ENCODE assay signal across 19 cellular contexts in the genomic region with DNA sequence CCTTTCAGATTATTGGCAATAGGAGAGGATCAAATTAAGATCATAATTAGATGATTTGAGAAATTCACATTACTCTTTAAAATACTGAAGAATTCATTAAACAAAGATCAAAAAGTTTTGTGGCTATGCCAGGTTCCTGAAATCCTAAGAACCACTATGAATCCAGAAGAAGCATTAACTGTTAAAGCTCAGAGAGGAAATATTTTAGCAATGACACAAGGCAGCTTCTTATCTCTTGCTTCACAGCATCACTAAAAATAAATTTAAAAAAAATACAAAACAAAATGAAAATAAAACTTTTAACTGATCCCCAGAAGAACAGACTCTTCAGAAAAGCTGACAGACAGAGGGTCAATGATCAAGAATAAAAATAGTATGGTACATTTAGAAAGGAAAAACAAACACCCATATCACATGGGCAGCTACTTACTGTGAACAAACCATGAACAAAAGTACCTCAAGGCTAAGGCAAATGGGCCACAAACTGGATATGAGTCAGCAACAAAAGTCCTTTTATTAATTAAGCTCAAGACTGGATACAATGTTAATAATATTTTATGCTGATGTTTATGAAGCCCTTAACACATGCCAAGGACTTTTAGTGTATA. TPM values are rescaled to one million over a fixed set of nuclear protein-coding genes. Genes with fewer than 3 reads are reported as not detected.
DNase-seq lines count a peak whose midpoint lies in the region; TF ChIP-seq lines count a peak whose summit lies in the region.
"Had no signal": no experiment of that assay in that cellular context is flagged by ENCODE, and none has a peak within 500 bp of the region (broad histone marks: within the 10 kb centered on the region; RNA-seq: fewer than 3 reads in every experiment).

No MANE protein-coding gene starts in this region.

- H3K79me2 ChIP-seq in osteoblast (ENCODE audit: insufficient read depth, low read length): no peaks in the 10 kb centered on the region
- H3K79me2 ChIP-seq: hepatocyte had no signal

- no peak overlapping the region for H3K4me3 ChIP-seq in brain microvascular endothelial cell (ENCODE audit: low read depth, low read length)
- no peak overlapping the region for H3K4me3 ChIP-seq in osteoblast (ENCODE audit: insufficient read depth, low read length)
- no peak overlapping the region for H3K4me3 ChIP-seq in Peyer's patch
- H3K4me3 ChIP-seq: colonic mucosa, hepatocyte, mucosa of descending colon had no signal

- H3K27ac ChIP-seq in brain microvascular endothelial cell (peak overlapping the region; percentile 66), osteoblast (ENCODE audit: low read depth, low read length) (peak overlapping the region; percentile 67), Peyer's patch (no peak overlapping the region)
- H3K27ac ChIP-seq: C4-2B, colonic mucosa, hepatocyte, RWPE1 had no signal

- H4K20me1 ChIP-seq in osteoblast (ENCODE audit: insufficient read depth, low read length): no peaks in the 10 kb centered on the region

- H3K4me2 ChIP-seq in osteoblast (ENCODE audit: insufficient read depth, low read length): peak overlapping the region; percentile 55
- H3K4me2 ChIP-seq: hepatocyte had no signal

- TF ChIP-seq CTCF in brain microvascular endothelial cell (IDR thresholded peaks at IDR 0.05; ENCODE audit: low read depth, low read length, missing control alignments): no peak
- TF ChIP-seq CTCF in osteoblast (IDR thresholded peaks at IDR 0.05; ENCODE audit: extremely low read depth, low read depth, low read length): no peak
- TF ChIP-seq CTCF in Peyer's patch (IDR thresholded peaks at IDR 0.05): no peak

- DNase-seq in DMS79 (lab: John Stamatoyannopoulos, UW) (peak; percentile 61), LHCN-M2 (ENCODE audit: low read depth) (peak; percentile 9), brain microvascular endothelial cell (no peak), osteoblast (ENCODE audit: insufficient read length, low spot score, missing footprints) (no peak), NOMO-1 (lab: John Stamatoyannopoulos, UW; ENCODE audit: unreplicated experiment in 2 of 2) (no peak), T-helper 9 cell (no peak), Peyer's patch (no peak)
- DNase-seq: activated CD8-positive, alpha-beta memory T cell treated with anti-CD3 and anti-CD28 coated beads for 24 hours; colonic mucosa; DMS53; erythroblast; mucosa of descending colon; NCI-H2029 treated with DMSO at 0.1 percent for 48 hours; nucleus accumbens; stimulated activated CD4-positive, alpha-beta T cell treated with anti-CD3 and anti-CD28 coated beads, Interleukin-4, amount 100 ng/mL, for 4 hours; T-helper 1 cell had no signal

- H3K27me3 ChIP-seq in brain microvascular endothelial cell (replicated peaks) (no peaks in the 10 kb centered on the region), osteoblast (ENCODE audit: insufficient read depth, low read length) (no peaks in the 10 kb centered on the region), Peyer's patch (no peaks in the 10 kb centered on the region)
- H3K27me3 ChIP-seq: colonic mucosa, hepatocyte had no signal

- TF ChIP-seq POLR2A in Peyer's patch (IDR thresholded peaks at IDR 0.05): no peak

- H3K36me3 ChIP-seq in brain microvascular endothelial cell (replicated peaks) (no peaks in the 10 kb centered on the region), osteoblast (ENCODE audit: insufficient read depth, low read length) (no peaks in the 10 kb centered on the region), Peyer's patch (peaks cover 0 to 8% (median 0%) of the 10 kb centered on the region in 3 donors)
- H3K36me3 ChIP-seq: colonic mucosa had no signal

- in situ Hi-C loops in brain microvascular endothelial cell (cut with HindIII; ENCODE audit: low pct_ligation_motif_present, low sequenced_read_pairs): no loop called here

- no peak overlapping the region for H2AFZ ChIP-seq in osteoblast (ENCODE audit: low read length)
- H2AFZ ChIP-seq: hepatocyte had no signal

- H3K9me3 ChIP-seq in osteoblast (ENCODE audit: low read depth, low read length): no peaks in the 10 kb centered on the region
- H3K9me3 ChIP-seq in Peyer's patch: no peaks in the 10 kb centered on the region
- H3K9me3 ChIP-seq: colonic mucosa, mucosa of descending colon had no signal

- H3K4me1 ChIP-seq in osteoblast (ENCODE audit: insufficient read depth, low read length) (peaks cover 28% of the 10 kb centered on the region), Peyer's patch (no peaks in the 10 kb centered on the region)
- H3K4me1 ChIP-seq: colonic mucosa had no signal

RNA-seq across cellular contexts. Expression of a gene that starts 19.6 kb away (rescaled TPM):
- total RNA-seq in LHCN-M2 (2014; rRNA removed): 41.7 and 47.6 TPM in 2 replicates
- polyA plus RNA-seq in LHCN-M2 (2012): 15.5 TPM
- total RNA-seq in osteoblast: 38.9 and 52.5 TPM in 2 replicates
- 10 to 100 TPM; 16.5 to 27.5 (median 22.5) TPM for total RNA-seq in Peyer's patch

RNA-seq across cellular contexts. Expression of a gene that starts 51.5 kb away (rescaled TPM):
- total RNA-seq in LHCN-M2 (2014; rRNA removed): 19.8 and 22.5 TPM in 2 replicates
- polyA plus RNA-seq in LHCN-M2 (2012): 6.9 TPM
- total RNA-seq in osteoblast: 17.7 and 20.0 TPM in 2 replicates
- 10 to 100 TPM; 16.8 to 22.3 (median 20.8) TPM for total RNA-seq in Peyer's patch

Comparison
In these comparisons a context has a peak if more than half of its experiments do, and no peak if none do; other contexts are left out.
1. DNase-seq: peak in DMS79 (single experiment) and LHCN-M2 (single experiment); none in brain microvascular endothelial cell (single experiment), osteoblast (single experiment), NOMO-1 (0 of 2), T-helper 9 cell (single experiment) and Peyer's patch (0 of 3).
2. H3K27ac ChIP-seq: peak in brain microvascular endothelial cell (single experiment) and osteoblast (single experiment); none in Peyer's patch (0 of 4).